Comparison of ENCODE assay signal across 1 cellular context in genomic region chr12:52305921-52306705, GRCh38.
TF ChIP-seq lines count a peak whose summit lies in the region.

No MANE protein-coding gene starts in this region.

TF ChIP-seq in GM12878, 131 proteins besides CTCF, POLR2A, EP300 and RAD21:
- TF ChIP-seq ESRRA (IDR thresholded peaks at IDR 0.05; ENCODE audit: low read length) (no peak), E2F4 (IDR thresholded peaks at IDR 0.05; ENCODE audit: low read depth, low read length) (no peak), MTA3 (IDR thresholded peaks at IDR 0.05; ENCODE audit: borderline replicate concordance, low read length) (no peak), NFXL1 (IDR thresholded peaks at IDR 0.05; ENCODE audit: borderline replicate concordance) (no peak), NFYA (IDR thresholded peaks at IDR 0.05; ENCODE audit: borderline replicate concordance, low read depth, low read length) (no peak), ZBTB40 (IDR thresholded peaks at IDR 0.05; ENCODE audit: borderline replicate concordance) (no peak), KDM1A (IDR thresholded peaks at IDR 0.05; ENCODE audit: borderline replicate concordance) (no peak), NR2F1 (conservative IDR thresholded peaks at IDR 0.05) (no peak), BCL3 (IDR thresholded peaks at IDR 0.05; ENCODE audit: borderline replicate concordance, insufficient read depth, low read depth, low read length, poor library complexity, severe bottlenecking) (no peak), PRDM15 (CRISPR knock-in tag; IDR thresholded peaks at IDR 0.05) (no peak), GATAD2B (conservative IDR thresholded peaks at IDR 0.05; ENCODE audit: low read depth) (no peak), MXI1 (IDR thresholded peaks at IDR 0.05; ENCODE audit: low read depth, low read length) (no peak), ZBED1 (IDR thresholded peaks at IDR 0.05; ENCODE audit: borderline replicate concordance) (no peak), ZSCAN29 (IDR thresholded peaks at IDR 0.05) (no peak), SPI1 (IDR thresholded peaks at IDR 0.05; ENCODE audit: borderline replicate concordance, insufficient read depth, low read depth, low read length) (no peak)
- TF ChIP-seq, protein P1, sequence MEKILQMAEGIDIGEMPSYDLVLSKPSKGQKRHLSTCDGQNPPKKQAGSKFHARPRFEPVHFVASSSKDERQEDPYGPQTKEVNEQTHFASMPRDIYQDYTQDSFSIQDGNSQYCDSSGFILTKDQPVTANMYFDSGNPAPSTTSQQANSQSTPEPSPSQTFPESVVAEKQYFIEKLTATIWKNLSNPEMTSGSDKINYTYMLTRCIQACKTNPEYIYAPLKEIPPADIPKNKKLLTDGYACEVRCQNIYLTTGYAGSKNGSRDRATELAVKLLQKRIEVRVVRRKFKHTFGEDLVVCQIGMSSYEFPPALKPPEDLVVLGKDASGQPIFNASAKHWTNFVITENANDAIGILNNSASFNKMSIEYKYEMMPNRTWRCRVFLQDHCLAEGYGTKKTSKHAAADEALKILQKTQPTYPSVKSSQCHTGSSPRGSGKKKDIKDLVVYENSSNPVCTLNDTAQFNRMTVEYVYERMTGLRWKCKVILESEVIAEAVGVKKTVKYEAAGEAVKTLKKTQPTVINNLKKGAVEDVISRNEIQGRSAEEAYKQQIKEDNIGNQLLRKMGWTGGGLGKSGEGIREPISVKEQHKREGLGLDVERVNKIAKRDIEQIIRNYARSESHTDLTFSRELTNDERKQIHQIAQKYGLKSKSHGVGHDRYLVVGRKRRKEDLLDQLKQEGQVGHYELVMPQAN (conservative IDR thresholded peaks at IDR 0.05) = no peak
- TF ChIP-seq, protein P2, sequence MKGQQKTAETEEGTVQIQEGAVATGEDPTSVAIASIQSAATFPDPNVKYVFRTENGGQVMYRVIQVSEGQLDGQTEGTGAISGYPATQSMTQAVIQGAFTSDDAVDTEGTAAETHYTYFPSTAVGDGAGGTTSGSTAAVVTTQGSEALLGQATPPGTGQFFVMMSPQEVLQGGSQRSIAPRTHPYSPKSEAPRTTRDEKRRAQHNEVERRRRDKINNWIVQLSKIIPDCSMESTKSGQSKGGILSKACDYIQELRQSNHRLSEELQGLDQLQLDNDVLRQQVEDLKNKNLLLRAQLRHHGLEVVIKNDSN (IDR thresholded peaks at IDR 0.05; ENCODE audit: borderline replicate concordance, extremely low read length, insufficient read depth, low read depth, low read length) = no peak
- TF ChIP-seq, protein P3, sequence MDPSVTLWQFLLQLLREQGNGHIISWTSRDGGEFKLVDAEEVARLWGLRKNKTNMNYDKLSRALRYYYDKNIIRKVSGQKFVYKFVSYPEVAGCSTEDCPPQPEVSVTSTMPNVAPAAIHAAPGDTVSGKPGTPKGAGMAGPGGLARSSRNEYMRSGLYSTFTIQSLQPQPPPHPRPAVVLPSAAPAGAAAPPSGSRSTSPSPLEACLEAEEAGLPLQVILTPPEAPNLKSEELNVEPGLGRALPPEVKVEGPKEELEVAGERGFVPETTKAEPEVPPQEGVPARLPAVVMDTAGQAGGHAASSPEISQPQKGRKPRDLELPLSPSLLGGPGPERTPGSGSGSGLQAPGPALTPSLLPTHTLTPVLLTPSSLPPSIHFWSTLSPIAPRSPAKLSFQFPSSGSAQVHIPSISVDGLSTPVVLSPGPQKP (IDR thresholded peaks at IDR 0.05; ENCODE audit: low read depth, low read length) = no peak
- TF ChIP-seq, protein P4, sequence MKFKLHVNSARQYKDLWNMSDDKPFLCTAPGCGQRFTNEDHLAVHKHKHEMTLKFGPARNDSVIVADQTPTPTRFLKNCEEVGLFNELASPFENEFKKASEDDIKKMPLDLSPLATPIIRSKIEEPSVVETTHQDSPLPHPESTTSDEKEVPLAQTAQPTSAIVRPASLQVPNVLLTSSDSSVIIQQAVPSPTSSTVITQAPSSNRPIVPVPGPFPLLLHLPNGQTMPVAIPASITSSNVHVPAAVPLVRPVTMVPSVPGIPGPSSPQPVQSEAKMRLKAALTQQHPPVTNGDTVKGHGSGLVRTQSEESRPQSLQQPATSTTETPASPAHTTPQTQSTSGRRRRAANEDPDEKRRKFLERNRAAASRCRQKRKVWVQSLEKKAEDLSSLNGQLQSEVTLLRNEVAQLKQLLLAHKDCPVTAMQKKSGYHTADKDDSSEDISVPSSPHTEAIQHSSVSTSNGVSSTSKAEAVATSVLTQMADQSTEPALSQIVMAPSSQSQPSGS (IDR thresholded peaks at IDR 0.05; ENCODE audit: low read length) = no peak
- TF ChIP-seq, protein P5, sequence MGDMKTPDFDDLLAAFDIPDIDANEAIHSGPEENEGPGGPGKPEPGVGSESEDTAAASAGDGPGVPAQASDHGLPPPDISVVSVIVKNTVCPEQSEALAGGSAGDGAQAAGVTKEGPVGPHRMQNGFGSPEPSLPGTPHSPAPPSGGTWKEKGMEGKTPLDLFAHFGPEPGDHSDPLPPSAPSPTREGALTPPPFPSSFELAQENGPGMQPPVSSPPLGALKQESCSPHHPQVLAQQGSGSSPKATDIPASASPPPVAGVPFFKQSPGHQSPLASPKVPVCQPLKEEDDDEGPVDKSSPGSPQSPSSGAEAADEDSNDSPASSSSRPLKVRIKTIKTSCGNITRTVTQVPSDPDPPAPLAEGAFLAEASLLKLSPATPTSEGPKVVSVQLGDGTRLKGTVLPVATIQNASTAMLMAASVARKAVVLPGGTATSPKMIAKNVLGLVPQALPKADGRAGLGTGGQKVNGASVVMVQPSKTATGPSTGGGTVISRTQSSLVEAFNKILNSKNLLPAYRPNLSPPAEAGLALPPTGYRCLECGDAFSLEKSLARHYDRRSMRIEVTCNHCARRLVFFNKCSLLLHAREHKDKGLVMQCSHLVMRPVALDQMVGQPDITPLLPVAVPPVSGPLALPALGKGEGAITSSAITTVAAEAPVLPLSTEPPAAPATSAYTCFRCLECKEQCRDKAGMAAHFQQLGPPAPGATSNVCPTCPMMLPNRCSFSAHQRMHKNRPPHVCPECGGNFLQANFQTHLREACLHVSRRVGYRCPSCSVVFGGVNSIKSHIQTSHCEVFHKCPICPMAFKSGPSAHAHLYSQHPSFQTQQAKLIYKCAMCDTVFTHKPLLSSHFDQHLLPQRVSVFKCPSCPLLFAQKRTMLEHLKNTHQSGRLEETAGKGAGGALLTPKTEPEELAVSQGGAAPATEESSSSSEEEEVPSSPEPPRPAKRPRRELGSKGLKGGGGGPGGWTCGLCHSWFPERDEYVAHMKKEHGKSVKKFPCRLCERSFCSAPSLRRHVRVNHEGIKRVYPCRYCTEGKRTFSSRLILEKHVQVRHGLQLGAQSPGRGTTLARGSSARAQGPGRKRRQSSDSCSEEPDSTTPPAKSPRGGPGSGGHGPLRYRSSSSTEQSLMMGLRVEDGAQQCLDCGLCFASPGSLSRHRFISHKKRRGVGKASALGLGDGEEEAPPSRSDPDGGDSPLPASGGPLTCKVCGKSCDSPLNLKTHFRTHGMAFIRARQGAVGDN (IDR thresholded peaks at IDR 0.05) = no peak
